Comparison of ENCODE assay signal across 32 cellular contexts in the genomic region with DNA sequence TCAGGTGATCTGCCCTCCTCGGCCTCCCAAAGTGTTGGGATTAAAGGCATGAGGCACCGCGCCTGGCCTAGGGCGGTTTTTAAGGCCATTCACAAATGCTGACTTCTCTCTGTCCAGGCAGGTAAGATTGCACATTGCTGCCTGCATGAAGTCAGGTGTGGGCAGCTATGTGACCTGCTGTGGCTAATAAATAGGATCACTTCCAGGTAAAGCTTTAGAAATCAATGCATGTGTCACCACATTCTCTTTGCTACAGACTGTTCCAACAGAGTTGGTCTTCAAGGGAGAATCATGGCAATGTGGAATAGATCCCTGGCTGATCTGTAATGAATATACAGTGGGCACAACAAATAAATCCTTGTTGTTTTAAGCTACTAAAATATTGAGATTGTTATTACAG.
"Had no signal": no experiment of that assay in that cellular context is flagged by ENCODE, and none has a peak within 500 bp of the region (broad histone marks: within the 10 kb centered on the region; RNA-seq: fewer than 3 reads in every experiment).

No MANE protein-coding gene starts in this region.

- H3K36me3 ChIP-seq: brain microvascular endothelial cell, cardiac muscle cell, colonic mucosa, esophagus squamous epithelium, gastroesophageal sphincter had no signal

- H3K9me3 ChIP-seq: colonic mucosa, esophagus squamous epithelium, gastroesophageal sphincter had no signal

- ATAC-seq: activated T-helper 17 cell treated with anti-CD3 and anti-CD28 coated beads, Interleukin-2, amount 50 U/mL, for 72 hours; gastroesophageal sphincter; T-helper 17 cell; WTC11 had no signal

- H3K27me3 ChIP-seq: brain microvascular endothelial cell, cardiac muscle cell, colonic mucosa, dorsolateral prefrontal cortex, esophagus squamous epithelium, gastroesophageal sphincter had no signal

- DNase-seq: activated CD4-positive, alpha-beta memory T cell treated with anti-CD3 and anti-CD28 coated beads, Interleukin-2, amount 10 ng/mL, durations not matched to agents 7 days and 5 days; activated CD4-positive, alpha-beta T cell treated with anti-CD3 and anti-CD28 coated beads for 1 hour; activated CD4-positive, alpha-beta T cell treated with anti-CD3 and anti-CD28 coated beads for 4 hours; activated CD4-positive, alpha-beta T cell treated with anti-CD3 and anti-CD28 coated beads, Interleukin-2, amount 10 ng/mL, durations not matched to agents 7 days and 5 days; activated CD4-positive, alpha-beta T cell treated with anti-CD3 and anti-CD28 coated beads, Interleukin-2, amount 50 U/mL, for 4 hours; activated CD8-positive, alpha-beta memory T cell treated with anti-CD3 and anti-CD28 coated beads, Interleukin-2, amount 50 U/mL, for 48 hours; activated effector memory CD4-positive, alpha-beta T cell treated with Interleukin-2 at 50 U/mL for 16 hours; activated gamma-delta T cell treated with Interleukin-2 at 50 U/mL for 16 hours; activated naive CD4-positive, alpha-beta T cell treated with anti-CD3 and anti-CD28 coated beads, Interleukin-2, amount 50 U/mL, for 16 hours; activated naive CD4-positive, alpha-beta T cell treated with Interleukin-2 at 50 U/mL for 16 hours; activated T-cell treated with anti-CD3 and anti-CD28 coated beads for 4 hours; activated T-cell treated with anti-CD3 and anti-CD28 coated beads, Interleukin-2, amount 50 U/mL, for 24 hours; amniotic stem cell; anterior cingulate cortex; brain microvascular endothelial cell; central memory CD4-positive, alpha-beta T cell; cerebellar nuclear complex; colonic mucosa; dorsolateral prefrontal cortex; effector memory CD4-positive, alpha-beta T cell; endodermal cell; erythroblast; esophagus squamous epithelium; foreskin melanocyte; T-helper 1 cell; T-helper 17 cell; T1000 had no signal

- FAIRE-seq: astrocyte had no signal

- H3K4me1 ChIP-seq: colonic mucosa had no signal

- H3K4me3 ChIP-seq: cardiac muscle cell, colonic mucosa, dorsolateral prefrontal cortex, esophagus squamous epithelium, gastroesophageal sphincter had no signal

- H3K27ac ChIP-seq: brain microvascular endothelial cell, cardiac muscle cell, colonic mucosa, dorsolateral prefrontal cortex, esophagus squamous epithelium, gastroesophageal sphincter had no signal
